ENCODE assay signal across 8 cellular contexts in the genomic region with DNA sequence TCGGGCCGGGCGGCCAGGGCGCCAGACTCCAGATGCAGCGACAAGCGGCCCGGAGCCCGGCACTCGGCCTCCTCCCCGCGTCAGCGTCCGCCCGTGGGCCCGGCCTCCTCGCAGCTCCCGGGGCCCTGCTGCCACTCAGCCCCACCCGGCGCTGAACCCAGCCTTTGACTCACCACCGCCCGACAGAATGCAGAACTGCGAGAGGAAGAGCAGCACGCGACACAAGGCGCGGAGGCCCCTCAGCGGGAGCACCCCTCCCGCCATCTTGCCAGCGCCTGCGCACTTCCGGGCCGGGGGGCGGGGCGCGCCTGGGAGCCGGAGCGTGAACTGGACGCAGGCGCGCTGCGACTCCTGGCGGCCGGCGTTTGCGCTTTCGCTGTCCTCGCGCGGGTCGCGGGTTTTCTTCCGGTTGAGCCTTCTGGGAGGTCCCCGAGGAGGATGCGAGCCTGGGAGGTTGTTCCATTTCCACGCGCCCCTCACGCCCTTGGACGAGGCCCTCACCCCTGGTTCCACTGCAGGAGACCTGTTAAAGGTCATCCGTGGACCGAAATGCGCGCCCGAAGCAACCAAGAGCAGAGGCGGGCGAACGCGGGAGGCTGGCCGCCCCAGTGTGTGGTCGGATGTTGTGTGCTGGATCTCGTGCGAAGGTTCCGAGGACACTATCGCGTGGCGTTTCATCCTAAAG. TPM values are rescaled to one million over a fixed set of nuclear protein-coding genes. Genes with fewer than 3 reads are reported as not detected.
DNase-seq lines count a peak whose midpoint lies in the region; ATAC-seq and TF ChIP-seq lines count a peak whose summit lies in the region.

TM2D3 (minus strand) TSS at position 284 of the 685 bp plus-strand sequence; CDS start at position 264, 20 bp downstream.

- H3K4me1 ChIP-seq in OCI-LY7 (ENCODE audit: insufficient read depth, low read length, poor library complexity, severe bottlenecking) = peaks cover 32% of the 10 kb centered on the region
- H3K4me1 ChIP-seq in mucosa of rectum (ENCODE audit: control insufficient read depth in 2 of 2, insufficient read depth in 2 of 2, low read length in 2 of 2) = peaks cover 16 to 18% of the 10 kb centered on the region in 2 donors

- peak within 1 kb of the TSS; percentile 68; the same call in 1 of the 2 replicates for H2AFZ ChIP-seq in OCI-LY7 (ENCODE audit: low read length)

- H3K9me3 ChIP-seq in OCI-LY7 (ENCODE audit: low read length) = no peaks in the 10 kb centered on the region
- H3K9me3 ChIP-seq in mucosa of rectum (ENCODE audit: control insufficient read depth in 2 of 2, low read length in 2 of 2) = no peaks in the 10 kb centered on the region

- intact Hi-C loops in OCI-LY7 (cut with micrococcal nuclease; ENCODE audit: unreplicated experiment) = loop anchor here (1.0 to 5.0 kb wide), 5 partner anchors 70 to 725 kb away; partner anchors contain the start of gene TARS3

- H3K36me3 ChIP-seq in OCI-LY7 (ENCODE audit: insufficient read depth, low read length) (peaks cover 33% of the 10 kb centered on the region), mucosa of rectum (ENCODE audit: control insufficient read depth in 2 of 2, insufficient read depth in 2 of 2, low read length in 2 of 2) (peaks cover 13 to 14% of the 10 kb centered on the region in 2 donors)

- TF ChIP-seq CTCF in OCI-LY7 (conservative IDR thresholded peaks at IDR 0.05; ENCODE audit: low read length) = peak; percentile 63

- no peaks in the 10 kb centered on the region for H3K27me3 ChIP-seq in mucosa of rectum (ENCODE audit: control insufficient read depth in 2 of 2, insufficient read depth in 2 of 2, low read length in 2 of 2)

- CTCF ChIA-PET in OCI-LY7 (lab: Charles Lee; ENCODE audit: unreplicated experiment) = no interaction called here

- H3K9me2 ChIP-seq in OCI-LY7 (ENCODE audit: insufficient read depth, low read length) = no peaks in the 10 kb centered on the region

- POLR2A ChIA-PET in OCI-LY7 (lab: Charles Lee) = interaction anchor here (0.5 to 0.6 kb wide), 2 partner anchors 354 to 1003 kb away, joined by 3 read pairs; no protein-coding TSS in a partner anchor

- no TSS peak for BruUV-seq in OCI-LY7 (replicated peaks; lab: Mats Ljungman, UMichigan)

- peak within 1 kb of the TSS; percentile 100 for H3K4me2 ChIP-seq in OCI-LY7 (ENCODE audit: low read length)

- H3K4me3 ChIP-seq in OCI-LY7 (ENCODE audit: low read depth, low read length, poor library complexity, severe bottlenecking) = peak within 1 kb of the TSS; percentile 82
- H3K4me3 ChIP-seq in mucosa of rectum (ENCODE audit: low read length in 2 of 2) = peak within 1 kb of the TSS; percentile 96 to 100

- DNase-seq in DMS 273 treated with DMSO at 0.1 percent for 48 hours (lab: John Stamatoyannopoulos, UW) (peak; percentile 57), HuH-7 (ENCODE audit: low spot score) (peak; percentile 93), OCI-LY7 (ENCODE audit: low spot score) (peak; percentile 94), activated T-cell treated with anti-CD3 and anti-CD28 coated beads for 24 hours (ENCODE audit: low read depth) (peak; percentile 94), epithelial cell of prostate (ENCODE audit: low read depth, low spot score) (no peak)
- peak; percentile 95 for DNase-seq in stimulated activated CD8-positive, alpha-beta memory T cell treated with anti-CD3 and anti-CD28 coated beads, Interleukin-4, amount 100 ng/mL, for 48 hours

- H4K20me1 ChIP-seq in OCI-LY7 (ENCODE audit: insufficient read depth, low read length) = peaks cover 23% of the 10 kb centered on the region

- H3K9ac ChIP-seq in mucosa of rectum (ENCODE audit: low read depth in 1 of 2, low read length in 2 of 2) = peak within 1 kb of the TSS; percentile 95

- ATAC-seq in GM21515 (IDR thresholded peaks at IDR 0.05; ENCODE audit: unreplicated experiment) = peak; percentile 85

- peak within 1 kb of the TSS; percentile 84 for H3K27ac ChIP-seq in OCI-LY7 (ENCODE audit: low read depth, low read length, poor library complexity, severe bottlenecking)
- H3K27ac ChIP-seq in epithelial cell of prostate = peak within 1 kb of the TSS; percentile 97
- peak within 1 kb of the TSS; percentile 98 for H3K27ac ChIP-seq in mucosa of rectum (ENCODE audit: low read depth in 2 of 2, low read length in 2 of 2)

- peaks cover 48% of the 10 kb centered on the region for H3K79me2 ChIP-seq in OCI-LY7 (ENCODE audit: insufficient read depth, low read depth, low read length)

RNA-seq across cellular contexts. Expression of gene TM2D3, which starts in this region (rescaled TPM):
- total RNA-seq in OCI-LY7 (2014; rRNA removed; shearing (Covaris generic)) = 28.2 and 39.0 TPM in 2 replicates
- 33.6 and 40.5 TPM in 2 replicates for total RNA-seq in OCI-LY7 (2022)
